2 cellular contexts compared by ENCODE assay signal in the genomic region with DNA sequence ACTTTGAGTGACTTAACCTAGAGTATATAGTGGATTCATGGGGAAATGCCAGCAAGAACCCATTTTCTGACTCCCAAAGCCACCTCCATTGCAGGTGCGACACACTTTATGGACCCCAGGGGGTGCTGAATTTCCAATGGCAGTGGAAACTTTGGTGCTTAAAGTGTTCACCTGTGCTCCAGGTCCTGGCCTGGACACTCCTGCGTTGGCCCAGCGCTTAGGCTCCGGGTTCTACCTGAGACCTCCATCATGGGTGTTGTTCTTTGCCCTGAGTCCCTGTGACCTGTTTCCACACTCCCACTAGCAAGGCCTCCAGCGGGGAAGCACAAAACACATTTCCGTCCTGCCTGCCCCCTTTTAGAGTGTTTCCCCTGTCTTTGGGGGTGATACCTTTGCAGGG.
TF ChIP-seq lines count a peak whose summit lies in the region.

No MANE protein-coding gene starts in this region.

TF ChIP-seq in IMR-90, 13 proteins besides CTCF, POLR2A, EP300 and RAD21:
- TF ChIP-seq SMC3 (IDR thresholded peaks at IDR 0.05; ENCODE audit: low read depth, low read length) (no peak), CHD1 (IDR thresholded peaks at IDR 0.05; ENCODE audit: low read depth, low read length) (no peak), USF2 (IDR thresholded peaks at IDR 0.05; ENCODE audit: low read depth, low read length) (no peak), NFE2L2 (IDR thresholded peaks at IDR 0.05; ENCODE audit: low read depth, low read length) (no peak), MAZ (IDR thresholded peaks at IDR 0.05; ENCODE audit: borderline replicate concordance, low read depth, low read length) (no peak), MAFK (IDR thresholded peaks at IDR 0.05; ENCODE audit: low read depth, low read length) (no peak), RCOR1 (IDR thresholded peaks at IDR 0.05; ENCODE audit: insufficient replicate concordance, low read length) (no peak), CEBPB (IDR thresholded peaks at IDR 0.05; ENCODE audit: low read depth, low read length) (no peak), RFX5 (IDR thresholded peaks at IDR 0.05; ENCODE audit: low read depth, low read length) (no peak), MXI1 (IDR thresholded peaks at IDR 0.05; ENCODE audit: borderline replicate concordance, low read depth, low read length) (no peak)
- TF ChIP-seq, protein P1, sequence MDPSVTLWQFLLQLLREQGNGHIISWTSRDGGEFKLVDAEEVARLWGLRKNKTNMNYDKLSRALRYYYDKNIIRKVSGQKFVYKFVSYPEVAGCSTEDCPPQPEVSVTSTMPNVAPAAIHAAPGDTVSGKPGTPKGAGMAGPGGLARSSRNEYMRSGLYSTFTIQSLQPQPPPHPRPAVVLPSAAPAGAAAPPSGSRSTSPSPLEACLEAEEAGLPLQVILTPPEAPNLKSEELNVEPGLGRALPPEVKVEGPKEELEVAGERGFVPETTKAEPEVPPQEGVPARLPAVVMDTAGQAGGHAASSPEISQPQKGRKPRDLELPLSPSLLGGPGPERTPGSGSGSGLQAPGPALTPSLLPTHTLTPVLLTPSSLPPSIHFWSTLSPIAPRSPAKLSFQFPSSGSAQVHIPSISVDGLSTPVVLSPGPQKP (IDR thresholded peaks at IDR 0.05; ENCODE audit: borderline replicate concordance, low read depth, low read length), result no peak

TF ChIP-seq in HEK293T, 16 proteins besides CTCF, POLR2A, EP300 and RAD21:
- TF ChIP-seq FOXK2 (IDR thresholded peaks at IDR 0.05), result no peak
- TF ChIP-seq LEF1 (IDR thresholded peaks at IDR 0.05; ENCODE audit: borderline replicate concordance), result no peak
- TF ChIP-seq ELF4 (IDR thresholded peaks at IDR 0.05), result no peak
